37 cellular contexts compared by ENCODE assay signal in genomic region chrX:43758044-43758443, GRCh38.
"Had no signal": no experiment of that assay in that cellular context is flagged by ENCODE, and none has a peak within 500 bp of the region (broad histone marks: within the 10 kb centered on the region; RNA-seq: fewer than 3 reads in every experiment).

No MANE protein-coding gene starts in this region.

- H3K27ac ChIP-seq: adrenal gland, ascending aorta, body of pancreas, brain microvascular endothelial cell, breast epithelium, cardiac muscle cell had no signal

- H3K4me3 ChIP-seq: adrenal gland, ascending aorta, body of pancreas, breast epithelium, cardiac muscle cell had no signal

- H3K4me1 ChIP-seq: adrenal gland, ascending aorta, body of pancreas, breast epithelium had no signal

- ATAC-seq: activated naive CD8-positive, alpha-beta T cell treated with anti-CD3 and anti-CD28 coated beads, Interleukin-2, amount 50 U/mL, for 24 hours; activated T-cell treated with anti-CD3 and anti-CD28 coated beads, Interleukin-2, amount 50 U/mL, for 4 hours; body of pancreas had no signal

- DNase-seq: activated effector memory CD4-positive, alpha-beta T cell treated with anti-CD3 and anti-CD28 coated beads, Interleukin-2, amount 50 U/mL, for 16 hours; activated effector memory CD4-positive, alpha-beta T cell treated with Interleukin-2 at 50 U/mL for 16 hours; activated gamma-delta T cell; activated gamma-delta T cell treated with Interleukin-2 at 50 U/mL for 16 hours; activated naive CD4-positive, alpha-beta T cell; activated naive CD4-positive, alpha-beta T cell treated with anti-CD3 and anti-CD28 coated beads for 36 hours; activated naive CD4-positive, alpha-beta T cell treated with anti-CD3 and anti-CD28 coated beads, Interleukin-2, amount 10 ng/mL, durations not matched to agents 7 days and 5 days; activated naive CD4-positive, alpha-beta T cell treated with anti-CD3 and anti-CD28 coated beads, Interleukin-2, amount 50 U/mL, for 16 hours; activated naive CD4-positive, alpha-beta T cell treated with Interleukin-2 at 50 U/mL for 16 hours; activated naive CD8-positive, alpha-beta T cell treated with anti-CD3 and anti-CD28 coated beads for 36 hours; activated naive CD8-positive, alpha-beta T cell treated with anti-CD3 and anti-CD28 coated beads, Interleukin-2, amount 10 ng/mL, durations not matched to agents 7 days and 5 days; activated naive CD8-positive, alpha-beta T cell treated with anti-CD3 and anti-CD28 coated beads, Interleukin-2, amount 50 U/mL, for 24 hours; activated T-cell treated with anti-CD3 and anti-CD28 coated beads for 4 hours; activated T-cell treated with anti-CD3 and anti-CD28 coated beads, Interleukin-2, amount 50 U/mL, for 1 hour; activated T-cell treated with anti-CD3 and anti-CD28 coated beads, Interleukin-2, amount 50 U/mL, for 24 hours; activated T-cell treated with anti-CD3 and anti-CD28 coated beads, Interleukin-2, amount 50 U/mL, for 4 hours; activated T-cell treated with anti-CD3 and anti-CD28 coated beads, Interleukin-2, amount 50 U/mL, for 48 hours; activated T-cell treated with anti-CD3 and anti-CD28 coated beads, Interleukin-2, amount 50 U/mL, for 72 hours; adrenal gland; amniotic stem cell; amygdala; anterior cingulate cortex; aorta; body of pancreas; brain microvascular endothelial cell; caudate nucleus; central memory CD4-positive, alpha-beta T cell; cerebellar nuclear complex had no signal

- H3K4me3 Mint-ChIP-seq: activated naive CD4-positive, alpha-beta T cell treated with anti-CD3 and anti-CD28 coated beads for 36 hours; activated naive CD4-positive, alpha-beta T cell treated with anti-CD3 and anti-CD28 coated beads, Interleukin-2, amount 10 ng/mL, durations not matched to agents 7 days and 5 days; activated naive CD4-positive, alpha-beta T cell treated with anti-CD3 and anti-CD28 coated beads, Interleukin-2, amount 50 U/mL, for 24 hours; activated naive CD8-positive, alpha-beta T cell; activated naive CD8-positive, alpha-beta T cell treated with anti-CD3 and anti-CD28 coated beads for 36 hours; activated naive CD8-positive, alpha-beta T cell treated with anti-CD3 and anti-CD28 coated beads, Interleukin-2, amount 10 ng/mL, durations not matched to agents 7 days and 5 days; activated naive CD8-positive, alpha-beta T cell treated with anti-CD3 and anti-CD28 coated beads, Interleukin-2, amount 50 U/mL, for 24 hours; activated T-cell treated with anti-CD3 and anti-CD28 coated beads, Interleukin-2, amount 50 U/mL, for 24 hours; activated T-cell treated with anti-CD3 and anti-CD28 coated beads, Interleukin-2, amount 50 U/mL, for 4 hours; activated T-cell treated with anti-CD3 and anti-CD28 coated beads, Interleukin-2, amount 50 U/mL, for 72 hours; activated T-helper 1 cell treated with anti-CD3 and anti-CD28 coated beads, Interleukin-12 subunit alpha, Interleukin-12 subunit beta, Interleukin-2, Interleukin-4 antibody, amounts not matched to agents 30 ng/mL and 10 ng/mL and 1 ng/mL, durations not matched to agents 14 hours and 24 hours and 36 hours; brain; central memory CD8-positive, alpha-beta T cell had no signal

- H3K36me3 Mint-ChIP-seq: activated naive CD4-positive, alpha-beta T cell treated with anti-CD3 and anti-CD28 coated beads, Interleukin-2, amount 10 ng/mL, durations not matched to agents 7 days and 5 days; activated naive CD4-positive, alpha-beta T cell treated with anti-CD3 and anti-CD28 coated beads, Interleukin-2, amount 50 U/mL, for 24 hours; activated naive CD4-positive, alpha-beta T cell treated with anti-CD3 and anti-CD28 coated beads, Interleukin-2, amount 50 U/mL, for 72 hours; activated naive CD8-positive, alpha-beta T cell; activated naive CD8-positive, alpha-beta T cell treated with anti-CD3 and anti-CD28 coated beads for 36 hours; activated naive CD8-positive, alpha-beta T cell treated with anti-CD3 and anti-CD28 coated beads, Interleukin-2, amount 10 ng/mL, durations not matched to agents 7 days and 5 days; brain had no signal

- H3K9me3 Mint-ChIP-seq: activated naive CD4-positive, alpha-beta T cell treated with anti-CD3 and anti-CD28 coated beads for 36 hours; activated naive CD4-positive, alpha-beta T cell treated with anti-CD3 and anti-CD28 coated beads, Interleukin-2, amount 10 ng/mL, durations not matched to agents 7 days and 5 days; activated naive CD4-positive, alpha-beta T cell treated with anti-CD3 and anti-CD28 coated beads, Interleukin-2, amount 50 U/mL, for 24 hours; activated naive CD4-positive, alpha-beta T cell treated with anti-CD3 and anti-CD28 coated beads, Interleukin-2, amount 50 U/mL, for 72 hours; activated naive CD8-positive, alpha-beta T cell treated with anti-CD3 and anti-CD28 coated beads for 36 hours; activated naive CD8-positive, alpha-beta T cell treated with anti-CD3 and anti-CD28 coated beads, Interleukin-2, amount 10 ng/mL, durations not matched to agents 7 days and 5 days; activated naive CD8-positive, alpha-beta T cell treated with anti-CD3 and anti-CD28 coated beads, Interleukin-2, amount 50 U/mL, for 24 hours; activated T-cell treated with anti-CD3 and anti-CD28 coated beads, Interleukin-2, amount 50 U/mL, for 24 hours; activated T-cell treated with anti-CD3 and anti-CD28 coated beads, Interleukin-2, amount 50 U/mL, for 4 hours; activated T-cell treated with anti-CD3 and anti-CD28 coated beads, Interleukin-2, amount 50 U/mL, for 72 hours; activated T-helper 1 cell treated with anti-CD3 and anti-CD28 coated beads, Interleukin-12 subunit alpha, Interleukin-12 subunit beta, Interleukin-2, Interleukin-4 antibody, amounts not matched to agents 30 ng/mL and 10 ng/mL and 1 ng/mL, durations not matched to agents 14 hours and 24 hours and 36 hours; central memory CD8-positive, alpha-beta T cell had no signal

- H3K27ac Mint-ChIP-seq: activated naive CD4-positive, alpha-beta T cell treated with anti-CD3 and anti-CD28 coated beads for 36 hours; activated naive CD4-positive, alpha-beta T cell treated with anti-CD3 and anti-CD28 coated beads, Interleukin-2, amount 10 ng/mL, durations not matched to agents 7 days and 5 days; activated naive CD4-positive, alpha-beta T cell treated with anti-CD3 and anti-CD28 coated beads, Interleukin-2, amount 50 U/mL, for 24 hours; activated naive CD4-positive, alpha-beta T cell treated with anti-CD3 and anti-CD28 coated beads, Interleukin-2, amount 50 U/mL, for 72 hours; activated naive CD8-positive, alpha-beta T cell; activated naive CD8-positive, alpha-beta T cell treated with anti-CD3 and anti-CD28 coated beads for 36 hours; activated naive CD8-positive, alpha-beta T cell treated with anti-CD3 and anti-CD28 coated beads, Interleukin-2, amount 10 ng/mL, durations not matched to agents 7 days and 5 days; activated naive CD8-positive, alpha-beta T cell treated with anti-CD3 and anti-CD28 coated beads, Interleukin-2, amount 50 U/mL, for 24 hours; activated T-cell treated with anti-CD3 and anti-CD28 coated beads, Interleukin-2, amount 50 U/mL, for 24 hours; activated T-cell treated with anti-CD3 and anti-CD28 coated beads, Interleukin-2, amount 50 U/mL, for 72 hours; activated T-helper 1 cell treated with anti-CD3 and anti-CD28 coated beads, Interleukin-12 subunit alpha, Interleukin-12 subunit beta, Interleukin-2, Interleukin-4 antibody, amounts not matched to agents 30 ng/mL and 10 ng/mL and 1 ng/mL, durations not matched to agents 14 hours and 24 hours and 36 hours; brain had no signal

- H3K27me3 Mint-ChIP-seq: activated naive CD4-positive, alpha-beta T cell treated with anti-CD3 and anti-CD28 coated beads, Interleukin-2, amount 10 ng/mL, durations not matched to agents 7 days and 5 days; activated naive CD4-positive, alpha-beta T cell treated with anti-CD3 and anti-CD28 coated beads, Interleukin-2, amount 50 U/mL, for 24 hours; activated naive CD8-positive, alpha-beta T cell; activated naive CD8-positive, alpha-beta T cell treated with anti-CD3 and anti-CD28 coated beads for 36 hours; activated naive CD8-positive, alpha-beta T cell treated with anti-CD3 and anti-CD28 coated beads, Interleukin-2, amount 50 U/mL, for 24 hours; brain had no signal

- H3K27me3 ChIP-seq: adrenal gland, ascending aorta, body of pancreas, brain microvascular endothelial cell, cardiac muscle cell had no signal

- H3K4me1 Mint-ChIP-seq: activated naive CD4-positive, alpha-beta T cell treated with anti-CD3 and anti-CD28 coated beads, Interleukin-2, amount 10 ng/mL, durations not matched to agents 7 days and 5 days; activated naive CD4-positive, alpha-beta T cell treated with anti-CD3 and anti-CD28 coated beads, Interleukin-2, amount 50 U/mL, for 24 hours; activated naive CD8-positive, alpha-beta T cell treated with anti-CD3 and anti-CD28 coated beads for 36 hours; activated naive CD8-positive, alpha-beta T cell treated with anti-CD3 and anti-CD28 coated beads, Interleukin-2, amount 10 ng/mL, durations not matched to agents 7 days and 5 days; activated naive CD8-positive, alpha-beta T cell treated with anti-CD3 and anti-CD28 coated beads, Interleukin-2, amount 50 U/mL, for 24 hours; central memory CD8-positive, alpha-beta T cell had no signal

- H3K36me3 ChIP-seq: adrenal gland, ascending aorta, brain microvascular endothelial cell, breast epithelium, cardiac muscle cell had no signal

- H3K9me3 ChIP-seq: adrenal gland, ascending aorta, body of pancreas, breast epithelium had no signal
